ENCODE assay signal across 1 cellular context in the genomic region with DNA sequence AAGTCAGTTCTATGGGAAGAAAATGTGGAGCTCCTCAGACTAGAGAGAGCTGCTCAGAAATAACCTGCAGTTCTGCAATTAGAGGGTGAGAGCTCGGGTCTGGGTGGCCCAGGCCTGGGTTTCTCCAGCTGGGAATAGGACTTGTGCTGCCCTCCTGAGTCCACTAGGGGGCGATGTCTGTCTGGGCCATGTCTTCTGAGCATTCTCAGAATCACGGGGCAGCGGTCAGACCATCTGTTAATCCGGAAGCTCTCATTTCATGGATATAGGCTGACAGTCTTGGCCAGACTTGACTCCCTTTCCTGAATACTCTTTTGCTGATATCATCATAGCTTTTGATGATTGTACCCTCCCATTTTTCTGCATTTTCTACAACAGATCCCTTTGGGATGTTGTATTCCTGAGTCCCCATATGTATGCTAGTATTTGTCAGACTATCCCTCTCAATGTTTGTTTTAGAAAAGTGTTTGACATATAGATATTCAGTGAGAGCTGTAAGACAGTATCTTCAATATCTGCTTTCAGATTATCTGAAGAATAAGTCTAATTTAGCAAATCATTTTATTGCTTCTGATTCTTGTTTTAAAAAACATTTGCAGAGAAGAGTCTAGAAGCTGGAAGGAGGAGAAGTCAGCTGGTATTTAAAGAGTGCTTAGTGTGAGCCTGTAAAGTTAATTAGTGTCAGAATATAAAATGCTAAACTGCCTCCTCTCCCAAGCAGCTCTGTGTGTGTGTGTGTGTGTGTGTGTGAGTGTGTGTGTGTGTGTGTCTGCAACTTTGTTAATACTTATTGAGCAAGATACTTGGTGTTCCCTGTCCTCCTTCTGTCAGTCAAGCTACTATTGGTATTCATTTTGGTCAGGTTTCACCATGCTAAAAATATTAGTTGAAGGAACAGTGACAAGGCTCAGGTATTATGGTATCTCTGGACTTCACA.
TF ChIP-seq lines count a peak whose summit lies in the region.

No MANE protein-coding gene starts in this region.

TF ChIP-seq in Ishikawa, 13 proteins besides CTCF, POLR2A, EP300 and RAD21 (continued from another document):
- TF ChIP-seq, protein P1, sequence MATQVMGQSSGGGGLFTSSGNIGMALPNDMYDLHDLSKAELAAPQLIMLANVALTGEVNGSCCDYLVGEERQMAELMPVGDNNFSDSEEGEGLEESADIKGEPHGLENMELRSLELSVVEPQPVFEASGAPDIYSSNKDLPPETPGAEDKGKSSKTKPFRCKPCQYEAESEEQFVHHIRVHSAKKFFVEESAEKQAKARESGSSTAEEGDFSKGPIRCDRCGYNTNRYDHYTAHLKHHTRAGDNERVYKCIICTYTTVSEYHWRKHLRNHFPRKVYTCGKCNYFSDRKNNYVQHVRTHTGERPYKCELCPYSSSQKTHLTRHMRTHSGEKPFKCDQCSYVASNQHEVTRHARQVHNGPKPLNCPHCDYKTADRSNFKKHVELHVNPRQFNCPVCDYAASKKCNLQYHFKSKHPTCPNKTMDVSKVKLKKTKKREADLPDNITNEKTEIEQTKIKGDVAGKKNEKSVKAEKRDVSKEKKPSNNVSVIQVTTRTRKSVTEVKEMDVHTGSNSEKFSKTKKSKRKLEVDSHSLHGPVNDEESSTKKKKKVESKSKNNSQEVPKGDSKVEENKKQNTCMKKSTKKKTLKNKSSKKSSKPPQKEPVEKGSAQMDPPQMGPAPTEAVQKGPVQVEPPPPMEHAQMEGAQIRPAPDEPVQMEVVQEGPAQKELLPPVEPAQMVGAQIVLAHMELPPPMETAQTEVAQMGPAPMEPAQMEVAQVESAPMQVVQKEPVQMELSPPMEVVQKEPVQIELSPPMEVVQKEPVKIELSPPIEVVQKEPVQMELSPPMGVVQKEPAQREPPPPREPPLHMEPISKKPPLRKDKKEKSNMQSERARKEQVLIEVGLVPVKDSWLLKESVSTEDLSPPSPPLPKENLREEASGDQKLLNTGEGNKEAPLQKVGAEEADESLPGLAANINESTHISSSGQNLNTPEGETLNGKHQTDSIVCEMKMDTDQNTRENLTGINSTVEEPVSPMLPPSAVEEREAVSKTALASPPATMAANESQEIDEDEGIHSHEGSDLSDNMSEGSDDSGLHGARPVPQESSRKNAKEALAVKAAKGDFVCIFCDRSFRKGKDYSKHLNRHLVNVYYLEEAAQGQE (IDR thresholded peaks at IDR 0.05; ENCODE audit: low read depth): no peak
